In the genomic region with DNA sequence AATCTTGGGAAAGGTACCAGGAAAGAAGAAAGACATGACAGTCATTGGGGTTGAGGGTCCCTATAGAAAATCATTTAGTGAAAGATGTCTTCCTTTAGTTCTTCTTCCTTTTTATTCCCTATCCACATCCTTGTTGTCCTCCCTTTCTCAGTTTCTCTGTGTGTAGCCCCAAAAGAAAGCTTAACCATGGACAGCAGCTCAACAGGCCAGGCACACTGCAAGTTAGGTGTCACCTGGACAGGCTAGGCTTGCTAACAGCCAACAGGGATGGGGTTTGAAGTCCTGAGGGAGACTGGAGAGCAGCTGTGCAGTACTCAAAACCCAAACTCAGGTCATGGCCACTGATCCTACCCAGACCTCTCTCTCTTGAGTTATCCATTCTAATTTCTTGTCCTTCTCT, we compare ENCODE assay signal across 2 cellular contexts.
A peak's percentile ranks its signal among the peaks of the same experiment; 100 is the strongest.
TF ChIP-seq lines count a peak whose summit lies in the region.

No MANE protein-coding gene starts in this region.

TF ChIP-seq in A549, 52 proteins besides CTCF, POLR2A, EP300 and RAD21:
- TF ChIP-seq, protein P1, sequence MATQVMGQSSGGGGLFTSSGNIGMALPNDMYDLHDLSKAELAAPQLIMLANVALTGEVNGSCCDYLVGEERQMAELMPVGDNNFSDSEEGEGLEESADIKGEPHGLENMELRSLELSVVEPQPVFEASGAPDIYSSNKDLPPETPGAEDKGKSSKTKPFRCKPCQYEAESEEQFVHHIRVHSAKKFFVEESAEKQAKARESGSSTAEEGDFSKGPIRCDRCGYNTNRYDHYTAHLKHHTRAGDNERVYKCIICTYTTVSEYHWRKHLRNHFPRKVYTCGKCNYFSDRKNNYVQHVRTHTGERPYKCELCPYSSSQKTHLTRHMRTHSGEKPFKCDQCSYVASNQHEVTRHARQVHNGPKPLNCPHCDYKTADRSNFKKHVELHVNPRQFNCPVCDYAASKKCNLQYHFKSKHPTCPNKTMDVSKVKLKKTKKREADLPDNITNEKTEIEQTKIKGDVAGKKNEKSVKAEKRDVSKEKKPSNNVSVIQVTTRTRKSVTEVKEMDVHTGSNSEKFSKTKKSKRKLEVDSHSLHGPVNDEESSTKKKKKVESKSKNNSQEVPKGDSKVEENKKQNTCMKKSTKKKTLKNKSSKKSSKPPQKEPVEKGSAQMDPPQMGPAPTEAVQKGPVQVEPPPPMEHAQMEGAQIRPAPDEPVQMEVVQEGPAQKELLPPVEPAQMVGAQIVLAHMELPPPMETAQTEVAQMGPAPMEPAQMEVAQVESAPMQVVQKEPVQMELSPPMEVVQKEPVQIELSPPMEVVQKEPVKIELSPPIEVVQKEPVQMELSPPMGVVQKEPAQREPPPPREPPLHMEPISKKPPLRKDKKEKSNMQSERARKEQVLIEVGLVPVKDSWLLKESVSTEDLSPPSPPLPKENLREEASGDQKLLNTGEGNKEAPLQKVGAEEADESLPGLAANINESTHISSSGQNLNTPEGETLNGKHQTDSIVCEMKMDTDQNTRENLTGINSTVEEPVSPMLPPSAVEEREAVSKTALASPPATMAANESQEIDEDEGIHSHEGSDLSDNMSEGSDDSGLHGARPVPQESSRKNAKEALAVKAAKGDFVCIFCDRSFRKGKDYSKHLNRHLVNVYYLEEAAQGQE (IDR thresholded peaks at IDR 0.05), result peak; percentile 68; the same call in 1 of the 2 replicates
- TF ChIP-seq, protein P2, sequence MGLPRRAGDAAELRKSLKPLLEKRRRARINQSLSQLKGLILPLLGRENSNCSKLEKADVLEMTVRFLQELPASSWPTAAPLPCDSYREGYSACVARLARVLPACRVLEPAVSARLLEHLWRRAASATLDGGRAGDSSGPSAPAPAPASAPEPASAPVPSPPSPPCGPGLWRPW (IDR thresholded peaks at IDR 0.05), result no peak

TF ChIP-seq in GM23338, 12 proteins besides CTCF, POLR2A, EP300 and RAD21:
- TF ChIP-seq, protein P3, sequence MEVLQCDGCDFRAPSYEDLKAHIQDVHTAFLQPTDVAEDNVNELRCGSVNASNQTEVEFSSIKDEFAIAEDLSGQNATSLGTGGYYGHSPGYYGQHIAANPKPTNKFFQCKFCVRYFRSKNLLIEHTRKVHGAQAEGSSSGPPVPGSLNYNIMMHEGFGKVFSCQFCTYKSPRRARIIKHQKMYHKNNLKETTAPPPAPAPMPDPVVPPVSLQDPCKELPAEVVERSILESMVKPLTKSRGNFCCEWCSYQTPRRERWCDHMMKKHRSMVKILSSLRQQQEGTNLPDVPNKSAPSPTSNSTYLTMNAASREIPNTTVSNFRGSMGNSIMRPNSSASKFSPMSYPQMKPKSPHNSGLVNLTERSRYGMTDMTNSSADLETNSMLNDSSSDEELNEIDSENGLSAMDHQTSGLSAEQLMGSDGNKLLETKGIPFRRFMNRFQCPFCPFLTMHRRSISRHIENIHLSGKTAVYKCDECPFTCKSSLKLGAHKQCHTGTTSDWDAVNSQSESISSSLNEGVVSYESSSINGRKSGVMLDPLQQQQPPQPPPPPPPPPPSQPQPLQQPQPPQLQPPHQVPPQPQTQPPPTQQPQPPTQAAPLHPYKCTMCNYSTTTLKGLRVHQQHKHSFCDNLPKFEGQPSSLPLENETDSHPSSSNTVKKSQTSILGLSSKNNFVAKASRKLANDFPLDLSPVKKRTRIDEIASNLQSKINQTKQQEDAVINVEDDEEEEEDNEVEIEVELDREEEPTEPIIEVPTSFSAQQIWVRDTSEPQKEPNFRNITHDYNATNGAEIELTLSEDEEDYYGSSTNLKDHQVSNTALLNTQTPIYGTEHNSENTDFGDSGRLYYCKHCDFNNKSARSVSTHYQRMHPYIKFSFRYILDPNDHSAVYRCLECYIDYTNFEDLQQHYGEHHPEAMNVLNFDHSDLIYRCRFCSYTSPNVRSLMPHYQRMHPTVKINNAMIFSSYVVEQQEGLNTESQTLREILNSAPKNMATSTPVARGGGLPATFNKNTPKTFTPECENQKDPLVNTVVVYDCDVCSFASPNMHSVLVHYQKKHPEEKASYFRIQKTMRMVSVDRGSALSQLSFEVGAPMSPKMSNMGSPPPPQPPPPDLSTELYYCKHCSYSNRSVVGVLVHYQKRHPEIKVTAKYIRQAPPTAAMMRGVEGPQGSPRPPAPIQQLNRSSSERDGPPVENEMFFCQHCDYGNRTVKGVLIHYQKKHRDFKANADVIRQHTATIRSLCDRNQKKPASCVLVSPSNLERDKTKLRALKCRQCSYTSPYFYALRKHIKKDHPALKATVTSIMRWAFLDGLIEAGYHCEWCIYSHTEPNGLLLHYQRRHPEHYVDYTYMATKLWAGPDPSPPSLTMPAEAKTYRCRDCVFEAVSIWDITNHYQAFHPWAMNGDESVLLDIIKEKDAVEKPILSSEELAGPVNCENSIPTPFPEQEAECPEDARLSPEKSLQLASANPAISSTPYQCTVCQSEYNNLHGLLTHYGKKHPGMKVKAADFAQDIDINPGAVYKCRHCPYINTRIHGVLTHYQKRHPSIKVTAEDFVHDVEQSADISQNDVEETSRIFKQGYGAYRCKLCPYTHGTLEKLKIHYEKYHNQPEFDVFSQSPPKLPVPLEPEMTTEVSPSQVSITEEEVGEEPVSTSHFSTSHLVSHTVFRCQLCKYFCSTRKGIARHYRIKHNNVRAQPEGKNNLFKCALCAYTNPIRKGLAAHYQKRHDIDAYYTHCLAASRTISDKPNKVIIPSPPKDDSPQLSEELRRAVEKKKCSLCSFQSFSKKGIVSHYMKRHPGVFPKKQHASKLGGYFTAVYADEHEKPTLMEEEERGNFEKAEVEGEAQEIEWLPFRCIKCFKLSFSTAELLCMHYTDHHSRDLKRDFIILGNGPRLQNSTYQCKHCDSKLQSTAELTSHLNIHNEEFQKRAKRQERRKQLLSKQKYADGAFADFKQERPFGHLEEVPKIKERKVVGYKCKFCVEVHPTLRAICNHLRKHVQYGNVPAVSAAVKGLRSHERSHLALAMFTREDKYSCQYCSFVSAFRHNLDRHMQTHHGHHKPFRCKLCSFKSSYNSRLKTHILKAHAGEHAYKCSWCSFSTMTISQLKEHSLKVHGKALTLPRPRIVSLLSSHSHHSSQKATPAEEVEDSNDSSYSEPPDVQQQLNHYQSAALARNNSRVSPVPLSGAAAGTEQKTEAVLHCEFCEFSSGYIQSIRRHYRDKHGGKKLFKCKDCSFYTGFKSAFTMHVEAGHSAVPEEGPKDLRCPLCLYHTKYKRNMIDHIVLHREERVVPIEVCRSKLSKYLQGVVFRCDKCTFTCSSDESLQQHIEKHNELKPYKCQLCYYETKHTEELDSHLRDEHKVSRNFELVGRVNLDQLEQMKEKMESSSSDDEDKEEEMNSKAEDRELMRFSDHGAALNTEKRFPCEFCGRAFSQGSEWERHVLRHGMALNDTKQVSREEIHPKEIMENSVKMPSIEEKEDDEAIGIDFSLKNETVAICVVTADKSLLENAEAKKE (CRISPR knock-in tag; IDR thresholded peaks at IDR 0.05), result no peak
- no peak for TF ChIP-seq EZH2 (IDR thresholded peaks at IDR 0.05; ENCODE audit: low read depth, unreplicated experiment)
- TF ChIP-seq, protein P4, sequence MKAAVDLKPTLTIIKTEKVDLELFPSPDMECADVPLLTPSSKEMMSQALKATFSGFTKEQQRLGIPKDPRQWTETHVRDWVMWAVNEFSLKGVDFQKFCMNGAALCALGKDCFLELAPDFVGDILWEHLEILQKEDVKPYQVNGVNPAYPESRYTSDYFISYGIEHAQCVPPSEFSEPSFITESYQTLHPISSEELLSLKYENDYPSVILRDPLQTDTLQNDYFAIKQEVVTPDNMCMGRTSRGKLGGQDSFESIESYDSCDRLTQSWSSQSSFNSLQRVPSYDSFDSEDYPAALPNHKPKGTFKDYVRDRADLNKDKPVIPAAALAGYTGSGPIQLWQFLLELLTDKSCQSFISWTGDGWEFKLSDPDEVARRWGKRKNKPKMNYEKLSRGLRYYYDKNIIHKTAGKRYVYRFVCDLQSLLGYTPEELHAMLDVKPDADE (IDR thresholded peaks at IDR 0.05), result no peak
- TF ChIP-seq, protein P1 (IDR thresholded peaks at IDR 0.05; ENCODE audit: unreplicated experiment), result peak; percentile 59
- no peak for TF ChIP-seq ZNF114 (CRISPR knock-in tag; IDR thresholded peaks at IDR 0.05)
TF ChIP-seq in GM23338: peak in this region for 1.
